In the genomic region with DNA sequence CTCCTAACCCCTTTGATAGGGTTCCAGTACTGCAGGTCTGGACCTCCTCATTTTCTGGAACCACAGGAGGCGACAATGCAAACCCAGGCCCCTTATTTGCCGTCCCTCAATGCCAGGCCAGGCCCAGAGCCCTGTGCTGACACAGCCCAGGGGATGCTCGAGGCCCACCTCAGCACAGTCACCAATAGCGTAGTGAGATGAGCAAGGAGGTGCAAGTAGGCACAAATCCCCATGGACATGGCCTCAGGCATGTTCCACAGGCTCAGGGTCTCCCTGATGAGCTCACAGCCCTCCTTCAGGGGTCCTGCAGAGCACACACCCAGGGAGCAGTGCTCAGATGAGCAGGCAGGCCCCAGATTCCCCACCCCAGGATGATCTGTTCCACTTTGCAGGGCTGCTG, we compare ENCODE assay signal across 15 cellular contexts. TPM values are rescaled to one million over a fixed set of nuclear protein-coding genes. Genes with fewer than 3 reads are reported as not detected.
"Had no signal": no experiment of that assay in that cellular context is flagged by ENCODE, and none has a peak within 500 bp of the region (broad histone marks: within the 10 kb centered on the region; RNA-seq: fewer than 3 reads in every experiment).

No MANE protein-coding gene starts in this region.

RNA-seq across cellular contexts. Expression of gene DBET, which starts 5.3 kb away (rescaled TPM):
- total RNA-seq: activated B cell treated with CpG ODN at 0.5 μM for 24 hours; activated CD4-positive, alpha-beta memory T cell treated with anti-CD3 and anti-CD28 coated beads for 36 hours; activated CD4-positive, alpha-beta memory T cell treated with anti-CD3 and anti-CD28 coated beads, Interleukin-2, amount 10 ng/mL, durations not matched to agents 7 days and 5 days; activated CD4-positive, alpha-beta T cell treated with anti-CD3 and anti-CD28 coated beads for 36 hours; activated CD4-positive, alpha-beta T cell treated with anti-CD3 and anti-CD28 coated beads, Interleukin-2, amount 10 ng/mL, durations not matched to agents 24 days and 14 days; activated CD4-positive, alpha-beta T cell treated with anti-CD3 and anti-CD28 coated beads, Interleukin-2, amount 10 ng/mL, durations not matched to agents 7 days and 5 days; activated CD8-positive, alpha-beta memory T cell treated with anti-CD3 and anti-CD28 coated beads for 36 hours; activated CD8-positive, alpha-beta memory T cell treated with anti-CD3 and anti-CD28 coated beads, Interleukin-2, amount 10 ng/mL, durations not matched to agents 7 days and 5 days; activated CD8-positive, alpha-beta T cell treated with anti-CD3 and anti-CD28 coated beads for 36 hours; activated CD8-positive, alpha-beta T cell treated with anti-CD3 and anti-CD28 coated beads, Interleukin-2, amount 10 ng/mL, durations not matched to agents 7 days and 5 days; T-helper 1 cell treated with Interleukin-12 subunit alpha and Interleukin-12 subunit beta and Interleukin-4 antibody, amounts not matched to agents 30 ng/mL and 1 ng/mL, for 36 hours; T-helper 17 cell; T-helper 2 cell treated with Interferon-gamma antibody and Interleukin-4, amounts not matched to agents 100 ng/mL and 5 ng/mL, for 36 hours had no signal

RNA-seq across cellular contexts. Expression of gene FRG2, which starts 31.9 kb away (rescaled TPM):
- total RNA-seq: activated B cell treated with CpG ODN at 0.5 μM for 24 hours; activated CD4-positive, alpha-beta memory T cell treated with anti-CD3 and anti-CD28 coated beads, Interleukin-2, amount 10 ng/mL, durations not matched to agents 7 days and 5 days; activated CD4-positive, alpha-beta T cell treated with anti-CD3 and anti-CD28 coated beads for 36 hours; activated CD4-positive, alpha-beta T cell treated with anti-CD3 and anti-CD28 coated beads, Interleukin-2, amount 10 ng/mL, durations not matched to agents 24 days and 14 days; activated CD4-positive, alpha-beta T cell treated with anti-CD3 and anti-CD28 coated beads, Interleukin-2, amount 10 ng/mL, durations not matched to agents 7 days and 5 days; activated CD8-positive, alpha-beta memory T cell treated with anti-CD3 and anti-CD28 coated beads, Interleukin-2, amount 10 ng/mL, durations not matched to agents 7 days and 5 days; activated CD8-positive, alpha-beta T cell treated with anti-CD3 and anti-CD28 coated beads for 36 hours; activated CD8-positive, alpha-beta T cell treated with anti-CD3 and anti-CD28 coated beads, Interleukin-2, amount 10 ng/mL, durations not matched to agents 7 days and 5 days; T-cell; T-helper 1 cell treated with Interleukin-12 subunit alpha and Interleukin-12 subunit beta and Interleukin-4 antibody, amounts not matched to agents 30 ng/mL and 1 ng/mL, for 36 hours; T-helper 17 cell; T-helper 2 cell treated with Interferon-gamma antibody and Interleukin-4, amounts not matched to agents 100 ng/mL and 5 ng/mL, for 36 hours; WTC11 had no signal
